1 cellular context compared by ENCODE assay signal in genomic region chr19:49157445-49158224, GRCh38.
TF ChIP-seq lines count a peak whose summit lies in the region.

Gene TRPM4 (plus strand): TSS chr19:49157792. CDS start chr19:49157867, 75 bp downstream.

TF ChIP-seq in K562, 482 proteins besides CTCF, POLR2A, EP300 and RAD21 (continued from another document and continues in another):
- peak; percentile 58 to 79 for TF ChIP-seq MNT (conservative IDR thresholded peaks at IDR 0.05)
- peak; percentile 94 for TF ChIP-seq KDM5B (IDR thresholded peaks at IDR 0.05; ENCODE audit: insufficient replicate concordance, low read depth, low read length)
- TF ChIP-seq MLLT1 (IDR thresholded peaks at IDR 0.05), result peak; percentile 50 to 73
- no peak for TF ChIP-seq RBM14 (IDR thresholded peaks at IDR 0.05; ENCODE audit: borderline replicate concordance, insufficient read depth, low read depth, low read length)
- peak; percentile 53 for TF ChIP-seq CXXC5 (CRISPR knock-in tag; IDR thresholded peaks at IDR 0.05)
- TF ChIP-seq SRSF9 (IDR thresholded peaks at IDR 0.05; ENCODE audit: borderline replicate concordance, low read depth, low read length), result no peak
- peak; percentile 20; the same call in 1 of the 2 replicates for TF ChIP-seq STAG1 (CRISPR knock-in tag; IDR thresholded peaks at IDR 0.05; ENCODE audit: borderline replicate concordance)
- 0 out of 4 replicates have a peak, but pooled peaks of 1 of the 2 experiments have one; percentile 30 for TF ChIP-seq ZMIZ1 (IDR thresholded peaks at IDR 0.05; ENCODE audit: low read depth in 2 of 2, low read length in 2 of 2)
- TF ChIP-seq CCNT2 (IDR thresholded peaks at IDR 0.05; ENCODE audit: borderline replicate concordance, extremely low read depth, insufficient read length, low read depth, low read length), result peak; percentile 24
- TF ChIP-seq RBM17 (IDR thresholded peaks at IDR 0.05; ENCODE audit: borderline replicate concordance, low read depth, low read length), result no peak
- peak in 1 of 2 experiments; percentile 68; a peak in 1 of 4 replicates for TF ChIP-seq SRF (CRISPR knock-in tag; IDR thresholded peaks at IDR 0.05)
- 0 out of 2 replicates have a peak, but pooled peaks have one; percentile 26 for TF ChIP-seq ZNF76 (CRISPR knock-in tag; IDR thresholded peaks at IDR 0.05; ENCODE audit: borderline replicate concordance)
- peak; percentile 68 for TF ChIP-seq PRDM10 (IDR thresholded peaks at IDR 0.05; ENCODE audit: partially characterized antibody)
- TF ChIP-seq KLF16 (IDR thresholded peaks at IDR 0.05), result peak; percentile 97
- no peak for TF ChIP-seq FOXM1 (IDR thresholded peaks at IDR 0.05; ENCODE audit: low read depth)
- no peak for TF ChIP-seq FOXM1 (CRISPR knock-in tag; IDR thresholded peaks at IDR 0.05; ENCODE audit: low read depth)
- no peak for TF ChIP-seq TAF7 (tag; IDR thresholded peaks at IDR 0.05)
- peak; percentile 44; the same call in 1 of the 2 replicates for TF ChIP-seq MBD2 (IDR thresholded peaks at IDR 0.05; ENCODE audit: borderline replicate concordance, low read depth)
- 0 out of 2 replicates have a peak, but pooled peaks have one; percentile 56 for TF ChIP-seq ZNF253 (CRISPR knock-in tag; conservative IDR thresholded peaks at IDR 0.05)
- no peak for TF ChIP-seq STAT5A (IDR thresholded peaks at IDR 0.05; ENCODE audit: borderline replicate concordance, low read length)
- no peak for TF ChIP-seq TAF15 (IDR thresholded peaks at IDR 0.05; ENCODE audit: low read depth, low read length)
- no peak for TF ChIP-seq SIRT6 (IDR thresholded peaks at IDR 0.05; ENCODE audit: low read depth, low read length)
- TF ChIP-seq RBBP5 (IDR thresholded peaks at IDR 0.05; ENCODE audit: borderline replicate concordance, insufficient read depth, low read length, poor library complexity, severe bottlenecking), result no peak
- TF ChIP-seq SIN3B (IDR thresholded peaks at IDR 0.05; ENCODE audit: low read depth), result peak; percentile 24; the same call in 1 of the 2 replicates
- TF ChIP-seq ZNF24 (IDR thresholded peaks at IDR 0.05), result peak; percentile 27
- TF ChIP-seq TCF7 (IDR thresholded peaks at IDR 0.05; ENCODE audit: borderline replicate concordance), result no peak
- TF ChIP-seq E2F3 (CRISPR knock-in tag; IDR thresholded peaks at IDR 0.05), result 0 out of 2 replicates have a peak, but pooled peaks have one; percentile 44
- TF ChIP-seq KAT7 (CRISPR knock-in tag; IDR thresholded peaks at IDR 0.05; ENCODE audit: borderline replicate concordance), result no peak
- no peak for TF ChIP-seq CGGBP1 (CRISPR knock-in tag; IDR thresholded peaks at IDR 0.05)
- TF ChIP-seq HDAC2 (IDR thresholded peaks at IDR 0.05), result no peak
- TF ChIP-seq SMARCA4 (IDR thresholded peaks at IDR 0.05), result peak; percentile 70
- 0 out of 2 replicates have a peak, but pooled peaks have one; percentile 56 for TF ChIP-seq TOE1 (IDR thresholded peaks at IDR 0.05; ENCODE audit: borderline replicate concordance)
- TF ChIP-seq TOE1 (CRISPR knock-in tag; IDR thresholded peaks at IDR 0.05; ENCODE audit: borderline replicate concordance, low read depth), result no peak
- TF ChIP-seq ESRRB (CRISPR knock-in tag; IDR thresholded peaks at IDR 0.05; ENCODE audit: borderline replicate concordance), result peak; percentile 18; the same call in 1 of the 2 replicates
- no peak for TF ChIP-seq THAP7 (CRISPR knock-in tag; IDR thresholded peaks at IDR 0.05)
- TF ChIP-seq NKRF (IDR thresholded peaks at IDR 0.05; ENCODE audit: borderline replicate concordance), result peak; percentile 49; the same call in 1 of the 2 replicates
- TF ChIP-seq NEUROD1 (IDR thresholded peaks at IDR 0.05; ENCODE audit: borderline replicate concordance, low read depth, low read length, partially characterized antibody), result peak; percentile 27
- no peak for TF ChIP-seq ZNF507 (tag; conservative IDR thresholded peaks at IDR 0.05)
- TF ChIP-seq ATF2 (CRISPR knock-in tag; IDR thresholded peaks at IDR 0.05), result no peak
